In genomic region chr12:68358532-68359485, GRCh38 we compare ENCODE assay signal across 8 cellular contexts. TPM values are rescaled to one million over a fixed set of nuclear protein-coding genes. Genes with fewer than 3 reads are reported as not detected.
DNase-seq lines count a peak whose midpoint lies in the region; ATAC-seq and TF ChIP-seq lines count a peak whose summit lies in the region.

No MANE protein-coding gene starts in this region.

- ATAC-seq in GM19035 (IDR thresholded peaks at IDR 0.05; ENCODE audit: unreplicated experiment) (peak; percentile 83), HG03175 (IDR thresholded peaks at IDR 0.05; ENCODE audit: unreplicated experiment) (peak; percentile 79)
- ATAC-seq in naive thymus-derived CD8-positive, alpha-beta T cell: peak; percentile 90 to 94

- H3K9me3 ChIP-seq in CD8-positive, alpha-beta memory T cell (ENCODE audit: low read length): no peaks in the 10 kb centered on the region
- no peaks in the 10 kb centered on the region for H3K9me3 ChIP-seq in esophagus squamous epithelium
- no peaks in the 10 kb centered on the region for H3K9me3 ChIP-seq in tibial artery

- H3K36me3 Mint-ChIP-seq in CD8-positive, alpha-beta memory T cell: no peaks in the 10 kb centered on the region
- no peaks in the 10 kb centered on the region for H3K36me3 Mint-ChIP-seq in naive thymus-derived CD8-positive, alpha-beta T cell

- H3K4me1 Mint-ChIP-seq in CD8-positive, alpha-beta memory T cell: peaks cover 28 to 30% (median 28%) of the 10 kb centered on the region in 3 donors
- peaks cover 22 to 39% (median 31%) of the 10 kb centered on the region in 4 donors for H3K4me1 Mint-ChIP-seq in naive thymus-derived CD8-positive, alpha-beta T cell

- CTCF ChIA-PET in CD8-positive, alpha-beta memory T cell (lab: Charles Lee): interaction anchor here (0.6 to 2.1 kb wide), 23 partner anchors 11 to 386 kb away, joined by 3 to 8 read pairs (median 3); partner anchors contain the start of genes RAP1B and SLC35E3

- peak; percentile 23 to 74 (median 65) for DNase-seq in CD8-positive, alpha-beta memory T cell
- DNase-seq in NCI-H748 treated with DMSO at 0.1 percent for 48 hours (lab: John Stamatoyannopoulos, UW): peak; percentile 13
- peak; percentile 28 for DNase-seq in activated CD8-positive, alpha-beta memory T cell treated with anti-CD3 and anti-CD28 coated beads, Interleukin-2, amount 50 U/mL, for 1 hour (ENCODE audit: extremely low read depth)
- no peak for DNase-seq in esophagus squamous epithelium (lab: John Stamatoyannopoulos, UW)
- peak; percentile 15 to 83 (median 70) for DNase-seq in naive thymus-derived CD8-positive, alpha-beta T cell
- DNase-seq in tibial artery: peak; percentile 70 to 74

- no peaks in the 10 kb centered on the region for H3K36me3 ChIP-seq in CD8-positive, alpha-beta memory T cell (ENCODE audit: insufficient read depth, low read length)
- H3K36me3 ChIP-seq in esophagus squamous epithelium: no peaks in the 10 kb centered on the region
- no peaks in the 10 kb centered on the region for H3K36me3 ChIP-seq in tibial artery

- H3K4me3 ChIP-seq in CD8-positive, alpha-beta memory T cell (ENCODE audit: low read length): no peak overlapping the region
- no peak overlapping the region for H3K4me3 ChIP-seq in esophagus squamous epithelium
- H3K4me3 ChIP-seq in tibial artery: no peak overlapping the region

- POLR2A ChIA-PET in CD8-positive, alpha-beta memory T cell (lab: Charles Lee): interaction anchor here (0.5 to 1.3 kb wide), 3 partner anchors 88 to 286 kb away, joined by 3 to 4 read pairs (median 3); no protein-coding TSS in a partner anchor
- POLR2A ChIA-PET in naive thymus-derived CD8-positive, alpha-beta T cell (lab: Charles Lee): interaction anchor here (0.6 to 3.7 kb wide), 8 partner anchors 25 to 376 kb away, joined by 3 to 28 read pairs (median 4); partner anchors contain the start of gene RAP1B

- H3K27ac Mint-ChIP-seq in CD8-positive, alpha-beta memory T cell: peak overlapping the region; percentile 2 to 92 (median 52)
- peak overlapping the region in 6 of 10 donors; percentile 2 to 59 (median 31) for H3K27ac Mint-ChIP-seq in naive thymus-derived CD8-positive, alpha-beta T cell

- TF ChIP-seq CTCF in esophagus squamous epithelium (IDR thresholded peaks at IDR 0.05): peak; percentile 54 to 81 (median 74)
- peak; percentile 65 to 78 for TF ChIP-seq CTCF in tibial artery (IDR thresholded peaks at IDR 0.05)

- H3K4me1 ChIP-seq in CD8-positive, alpha-beta memory T cell (ENCODE audit: insufficient read depth, low read length): peaks cover 21% of the 10 kb centered on the region
- H3K4me1 ChIP-seq in esophagus squamous epithelium: peaks cover 0 to 12% (median 8%) of the 10 kb centered on the region in 3 donors
- peaks cover 0 to 10% (median 4%) of the 10 kb centered on the region in 4 donors for H3K4me1 ChIP-seq in tibial artery

- no peaks in the 10 kb centered on the region for H3K27me3 ChIP-seq in CD8-positive, alpha-beta memory T cell (ENCODE audit: insufficient read depth, low read length, poor library complexity, severe bottlenecking)
- H3K27me3 ChIP-seq in esophagus squamous epithelium: no peaks in the 10 kb centered on the region
- H3K27me3 ChIP-seq in tibial artery: no peaks in the 10 kb centered on the region

- 40 to 50% methylated on average over 10 of the region's 10 CpGs for WGBS in esophagus squamous epithelium, 2 donors

- H3K4me3 Mint-ChIP-seq in CD8-positive, alpha-beta memory T cell: peak overlapping the region in 1 of 7 donors; percentile 1
- peak overlapping the region in 2 of 10 donors; percentile 6 to 12 for H3K4me3 Mint-ChIP-seq in naive thymus-derived CD8-positive, alpha-beta T cell

- intact Hi-C loops in esophagus squamous epithelium (cut with DNase I): loop anchor here (10.0 kb wide), 1 partner anchor 316 kb away; no protein-coding TSS in a partner anchor
- intact Hi-C loops in tibial artery (cut with DNase I; ENCODE audit: low total_unique reads): no loop called here

- no peak for TF ChIP-seq POLR2A in esophagus squamous epithelium (IDR thresholded peaks at IDR 0.05)

- peaks cover 0 to 2% of the 10 kb centered on the region in 2 donors for H3K27me3 Mint-ChIP-seq in CD8-positive, alpha-beta memory T cell
- no peaks in the 10 kb centered on the region for H3K27me3 Mint-ChIP-seq in naive thymus-derived CD8-positive, alpha-beta T cell

- H3K9me3 Mint-ChIP-seq in CD8-positive, alpha-beta memory T cell: no peaks in the 10 kb centered on the region
- H3K9me3 Mint-ChIP-seq in naive thymus-derived CD8-positive, alpha-beta T cell: no peaks in the 10 kb centered on the region

- H3K27ac ChIP-seq in CD8-positive, alpha-beta memory T cell (ENCODE audit: low read depth, low read length): no peak overlapping the region
- H3K27ac ChIP-seq in esophagus squamous epithelium (peak overlapping the region in 1 of 4 donors; percentile 59), tibial artery (peak overlapping the region in 1 of 2 donors; percentile 19)

RNA-seq across cellular contexts. Expression of gene MDM1, which starts 26.6 kb away (rescaled TPM):
- 10 to 100 TPM; 23.6 to 25.3 TPM for total RNA-seq in CD8-positive, alpha-beta memory T cell
- polyA plus RNA-seq in CD8-positive, alpha-beta memory T cell: 15.7 TPM
- total RNA-seq in esophagus squamous epithelium: 10 to 100 TPM in 2 of 4 donors, 1 to 10 TPM in 2; 8.0 to 14.1 (median 10.5) TPM
- total RNA-seq in naive thymus-derived CD8-positive, alpha-beta T cell: 10 to 100 TPM; 28.2 to 34.6 TPM
- 10 to 100 TPM; 16.2 to 20.8 (median 17.8) TPM for polyA plus RNA-seq in naive thymus-derived CD8-positive, alpha-beta T cell
